36 cellular contexts compared by ENCODE assay signal in the genomic region with DNA sequence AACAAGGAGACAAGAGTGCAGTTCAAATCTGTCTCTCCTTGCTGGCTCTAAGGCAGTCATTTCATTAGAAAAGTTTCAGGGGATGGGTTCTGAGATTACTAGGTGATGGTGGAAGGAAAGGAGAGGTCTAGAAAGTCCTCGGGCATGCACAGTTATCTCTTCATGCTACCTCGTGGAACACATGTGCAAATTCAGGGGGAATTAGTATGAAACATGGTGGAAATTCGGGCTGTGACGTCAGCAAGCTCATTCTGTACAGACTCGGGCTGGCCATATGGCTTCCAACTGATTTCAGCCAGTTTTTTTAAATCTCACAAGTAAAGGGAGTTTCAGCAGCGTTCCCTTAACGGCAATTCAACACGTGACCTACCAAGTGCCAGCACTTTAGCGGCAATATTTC.
"Had no signal": no experiment of that assay in that cellular context is flagged by ENCODE, and none has a peak within 500 bp of the region (broad histone marks: within the 10 kb centered on the region; RNA-seq: fewer than 3 reads in every experiment).

No MANE protein-coding gene starts in this region.

- H3K9me3 ChIP-seq: ascending aorta had no signal

- DNase-seq: activated B cell treated with CpG ODN at 0.5 μM for 24 hours; activated CD4-positive, alpha-beta memory T cell treated with anti-CD3 and anti-CD28 coated beads for 36 hours; activated CD4-positive, alpha-beta T cell treated with anti-CD3 and anti-CD28 coated beads for 4 hours; activated CD4-positive, alpha-beta T cell treated with anti-CD3 and anti-CD28 coated beads, Interleukin-2, amount 10 ng/mL, durations not matched to agents 24 days and 14 days; activated CD4-positive, alpha-beta T cell treated with anti-CD3 and anti-CD28 coated beads, Interleukin-2, amount 50 U/mL, for 1 hour; activated CD4-positive, alpha-beta T cell treated with anti-CD3 and anti-CD28 coated beads, Interleukin-2, amount 50 U/mL, for 4 hours; activated CD4-positive, CD25-positive, alpha-beta regulatory T cell treated with anti-CD3 and anti-CD28 coated beads, Interleukin-2, amount 50 U/mL, for 72 hours; activated CD8-positive, alpha-beta memory T cell treated with anti-CD3 and anti-CD28 coated beads, Interleukin-2, amount 50 U/mL, for 4 hours; activated CD8-positive, alpha-beta T cell treated with anti-CD3 and anti-CD28 coated beads for 36 hours; activated effector memory CD4-positive, alpha-beta T cell treated with anti-CD3 and anti-CD28 coated beads, Interleukin-2, amount 50 U/mL, for 16 hours; activated naive CD4-positive, alpha-beta T cell treated with anti-CD3 and anti-CD28 coated beads, Interleukin-2, amount 10 ng/mL, durations not matched to agents 7 days and 5 days; activated naive CD4-positive, alpha-beta T cell treated with Interleukin-2 at 50 U/mL for 16 hours; activated naive CD8-positive, alpha-beta T cell treated with anti-CD3 and anti-CD28 coated beads, Interleukin-2, amount 10 ng/mL, durations not matched to agents 7 days and 5 days; activated naive CD8-positive, alpha-beta T cell treated with anti-CD3 and anti-CD28 coated beads, Interleukin-2, amount 50 U/mL, for 24 hours; activated T-cell treated with anti-CD3 and anti-CD28 coated beads for 4 hours; activated T-cell treated with anti-CD3 and anti-CD28 coated beads, Interleukin-2, amount 50 U/mL, for 1 hour; activated T-cell treated with anti-CD3 and anti-CD28 coated beads, Interleukin-2, amount 50 U/mL, for 4 hours; activated T-cell treated with anti-CD3 and anti-CD28 coated beads, Interleukin-2, amount 50 U/mL, for 72 hours; amygdala; cerebellar nuclear complex; T-helper 1 cell; T-helper 2 cell; T-helper 9 cell had no signal

- H3K4me3 Mint-ChIP-seq: activated B cell treated with CpG ODN at 0.5 μM for 24 hours; activated CD4-positive, alpha-beta memory T cell treated with anti-CD3 and anti-CD28 coated beads for 36 hours; activated CD4-positive, alpha-beta T cell treated with anti-CD3 and anti-CD28 coated beads, Interleukin-2, amount 10 ng/mL, durations not matched to agents 24 days and 14 days; activated CD8-positive, alpha-beta T cell treated with anti-CD3 and anti-CD28 coated beads for 36 hours; activated naive CD4-positive, alpha-beta T cell treated with anti-CD3 and anti-CD28 coated beads, Interleukin-2, amount 10 ng/mL, durations not matched to agents 7 days and 5 days; activated naive CD4-positive, alpha-beta T cell treated with anti-CD3 and anti-CD28 coated beads, Interleukin-2, amount 50 U/mL, for 24 hours; activated naive CD8-positive, alpha-beta T cell; activated naive CD8-positive, alpha-beta T cell treated with anti-CD3 and anti-CD28 coated beads, Interleukin-2, amount 10 ng/mL, durations not matched to agents 7 days and 5 days; activated naive CD8-positive, alpha-beta T cell treated with anti-CD3 and anti-CD28 coated beads, Interleukin-2, amount 50 U/mL, for 24 hours; activated T-cell treated with anti-CD3 and anti-CD28 coated beads, Interleukin-2, amount 50 U/mL, for 4 hours; activated T-cell treated with anti-CD3 and anti-CD28 coated beads, Interleukin-2, amount 50 U/mL, for 72 hours; activated T-helper 1 cell treated with anti-CD3 and anti-CD28 coated beads, Interleukin-12 subunit alpha, Interleukin-12 subunit beta, Interleukin-2, Interleukin-4 antibody, amounts not matched to agents 30 ng/mL and 10 ng/mL and 1 ng/mL, durations not matched to agents 14 hours and 24 hours and 36 hours; activated T-helper 17 cell treated with anti-CD3 and anti-CD28 coated beads, Interleukin-2, amount 50 U/mL, for 72 hours; brain; central memory CD8-positive, alpha-beta T cell; T-helper 1 cell treated with Interleukin-12 subunit alpha and Interleukin-12 subunit beta and Interleukin-4 antibody, amounts not matched to agents 30 μg/mL and 1 μg/mL, for 36 hours; T-helper 2 cell treated with Interferon-gamma antibody and Interleukin-4, amounts not matched to agents 5 μg/mL and 100 μg/mL, for 36 hours had no signal

- H3K36me3 ChIP-seq: ascending aorta, cardiac muscle cell had no signal

- H3K9me3 Mint-ChIP-seq: activated B cell treated with CpG ODN at 0.5 μM for 24 hours; activated CD4-positive, alpha-beta memory T cell treated with anti-CD3 and anti-CD28 coated beads for 36 hours; activated CD8-positive, alpha-beta T cell treated with anti-CD3 and anti-CD28 coated beads for 36 hours; activated naive CD4-positive, alpha-beta T cell treated with anti-CD3 and anti-CD28 coated beads, Interleukin-2, amount 10 ng/mL, durations not matched to agents 7 days and 5 days; activated naive CD4-positive, alpha-beta T cell treated with anti-CD3 and anti-CD28 coated beads, Interleukin-2, amount 50 U/mL, for 24 hours; activated naive CD8-positive, alpha-beta T cell treated with anti-CD3 and anti-CD28 coated beads, Interleukin-2, amount 10 ng/mL, durations not matched to agents 7 days and 5 days; activated naive CD8-positive, alpha-beta T cell treated with anti-CD3 and anti-CD28 coated beads, Interleukin-2, amount 50 U/mL, for 24 hours; activated T-cell treated with anti-CD3 and anti-CD28 coated beads, Interleukin-2, amount 50 U/mL, for 4 hours; activated T-cell treated with anti-CD3 and anti-CD28 coated beads, Interleukin-2, amount 50 U/mL, for 72 hours; activated T-helper 1 cell treated with anti-CD3 and anti-CD28 coated beads, Interleukin-12 subunit alpha, Interleukin-12 subunit beta, Interleukin-2, Interleukin-4 antibody, amounts not matched to agents 30 ng/mL and 10 ng/mL and 1 ng/mL, durations not matched to agents 14 hours and 24 hours and 36 hours; activated T-helper 17 cell treated with anti-CD3 and anti-CD28 coated beads, Interleukin-2, amount 50 U/mL, for 72 hours; central memory CD8-positive, alpha-beta T cell; T-helper 1 cell treated with Interleukin-12 subunit alpha and Interleukin-12 subunit beta and Interleukin-4 antibody, amounts not matched to agents 30 μg/mL and 1 μg/mL, for 36 hours; T-helper 2 cell treated with Interferon-gamma antibody and Interleukin-4, amounts not matched to agents 5 μg/mL and 100 μg/mL, for 36 hours had no signal

- H3K4me1 Mint-ChIP-seq: activated B cell treated with CpG ODN at 0.5 μM for 24 hours; activated CD4-positive, alpha-beta T cell treated with anti-CD3 and anti-CD28 coated beads, Interleukin-2, amount 10 ng/mL, durations not matched to agents 24 days and 14 days; activated naive CD4-positive, alpha-beta T cell treated with anti-CD3 and anti-CD28 coated beads, Interleukin-2, amount 10 ng/mL, durations not matched to agents 7 days and 5 days; activated naive CD4-positive, alpha-beta T cell treated with anti-CD3 and anti-CD28 coated beads, Interleukin-2, amount 50 U/mL, for 24 hours; activated naive CD8-positive, alpha-beta T cell treated with anti-CD3 and anti-CD28 coated beads, Interleukin-2, amount 10 ng/mL, durations not matched to agents 7 days and 5 days; activated naive CD8-positive, alpha-beta T cell treated with anti-CD3 and anti-CD28 coated beads, Interleukin-2, amount 50 U/mL, for 24 hours; activated T-helper 17 cell treated with anti-CD3 and anti-CD28 coated beads, Interleukin-2, amount 50 U/mL, for 72 hours; central memory CD8-positive, alpha-beta T cell had no signal

- H3K27me3 ChIP-seq: ascending aorta, cardiac muscle cell had no signal

- H3K36me3 Mint-ChIP-seq: activated CD4-positive, alpha-beta memory T cell treated with anti-CD3 and anti-CD28 coated beads for 36 hours; activated naive CD4-positive, alpha-beta T cell treated with anti-CD3 and anti-CD28 coated beads, Interleukin-2, amount 10 ng/mL, durations not matched to agents 7 days and 5 days; activated naive CD4-positive, alpha-beta T cell treated with anti-CD3 and anti-CD28 coated beads, Interleukin-2, amount 50 U/mL, for 24 hours; activated naive CD8-positive, alpha-beta T cell; activated naive CD8-positive, alpha-beta T cell treated with anti-CD3 and anti-CD28 coated beads, Interleukin-2, amount 10 ng/mL, durations not matched to agents 7 days and 5 days; brain had no signal

- H3K4me3 ChIP-seq: ascending aorta, cardiac muscle cell had no signal

- FAIRE-seq: bronchial epithelial cell, TTC549 had no signal

- ATAC-seq: activated CD8-positive, alpha-beta T cell treated with anti-CD3 and anti-CD28 coated beads for 36 hours; activated naive CD8-positive, alpha-beta T cell treated with anti-CD3 and anti-CD28 coated beads, Interleukin-2, amount 50 U/mL, for 24 hours; activated T-cell treated with anti-CD3 and anti-CD28 coated beads, Interleukin-2, amount 50 U/mL, for 4 hours; activated T-cell treated with anti-CD3 and anti-CD28 coated beads, Interleukin-2, amount 50 U/mL, for 72 hours; activated T-helper 17 cell treated with anti-CD3 and anti-CD28 coated beads, Interleukin-2, amount 50 U/mL, for 72 hours had no signal

- H3K27ac ChIP-seq: ascending aorta, cardiac muscle cell, VCaP had no signal

- H3K27ac Mint-ChIP-seq: activated B cell treated with CpG ODN at 0.5 μM for 24 hours; activated CD4-positive, alpha-beta memory T cell treated with anti-CD3 and anti-CD28 coated beads for 36 hours; activated CD4-positive, alpha-beta T cell treated with anti-CD3 and anti-CD28 coated beads, Interleukin-2, amount 10 ng/mL, durations not matched to agents 24 days and 14 days; activated CD8-positive, alpha-beta T cell treated with anti-CD3 and anti-CD28 coated beads for 36 hours; activated naive CD4-positive, alpha-beta T cell treated with anti-CD3 and anti-CD28 coated beads, Interleukin-2, amount 10 ng/mL, durations not matched to agents 7 days and 5 days; activated naive CD4-positive, alpha-beta T cell treated with anti-CD3 and anti-CD28 coated beads, Interleukin-2, amount 50 U/mL, for 24 hours; activated naive CD8-positive, alpha-beta T cell; activated naive CD8-positive, alpha-beta T cell treated with anti-CD3 and anti-CD28 coated beads, Interleukin-2, amount 10 ng/mL, durations not matched to agents 7 days and 5 days; activated naive CD8-positive, alpha-beta T cell treated with anti-CD3 and anti-CD28 coated beads, Interleukin-2, amount 50 U/mL, for 24 hours; activated T-cell treated with anti-CD3 and anti-CD28 coated beads, Interleukin-2, amount 50 U/mL, for 72 hours; activated T-helper 1 cell treated with anti-CD3 and anti-CD28 coated beads, Interleukin-12 subunit alpha, Interleukin-12 subunit beta, Interleukin-2, Interleukin-4 antibody, amounts not matched to agents 30 ng/mL and 10 ng/mL and 1 ng/mL, durations not matched to agents 14 hours and 24 hours and 36 hours; activated T-helper 17 cell treated with anti-CD3 and anti-CD28 coated beads, Interleukin-2, amount 50 U/mL, for 72 hours; brain; T-helper 1 cell treated with Interleukin-12 subunit alpha and Interleukin-12 subunit beta and Interleukin-4 antibody, amounts not matched to agents 30 μg/mL and 1 μg/mL, for 36 hours; T-helper 2 cell treated with Interferon-gamma antibody and Interleukin-4, amounts not matched to agents 5 μg/mL and 100 μg/mL, for 36 hours had no signal

- H3K27me3 Mint-ChIP-seq: activated B cell treated with CpG ODN at 0.5 μM for 24 hours; activated CD4-positive, alpha-beta memory T cell treated with anti-CD3 and anti-CD28 coated beads for 36 hours; activated CD8-positive, alpha-beta T cell treated with anti-CD3 and anti-CD28 coated beads for 36 hours; activated naive CD4-positive, alpha-beta T cell treated with anti-CD3 and anti-CD28 coated beads, Interleukin-2, amount 10 ng/mL, durations not matched to agents 7 days and 5 days; activated naive CD4-positive, alpha-beta T cell treated with anti-CD3 and anti-CD28 coated beads, Interleukin-2, amount 50 U/mL, for 24 hours; activated naive CD8-positive, alpha-beta T cell treated with anti-CD3 and anti-CD28 coated beads, Interleukin-2, amount 50 U/mL, for 24 hours; activated T-helper 17 cell treated with anti-CD3 and anti-CD28 coated beads, Interleukin-2, amount 50 U/mL, for 72 hours; brain had no signal
